8 cellular contexts compared by ENCODE assay signal in genomic region chr16:30395992-30396560, GRCh38. TPM values are rescaled to one million over a fixed set of nuclear protein-coding genes. Genes with fewer than 3 reads are reported as not detected.
DNase-seq lines count a peak whose midpoint lies in the region; ATAC-seq, FAIRE-seq and TF ChIP-seq lines count a peak whose summit lies in the region.

No MANE protein-coding gene starts in this region.

- peaks cover 27% of the 10 kb centered on the region for H3K36me3 Mint-ChIP-seq in CD8-positive, alpha-beta T cell
- peaks cover 4% of the 10 kb centered on the region for H3K36me3 Mint-ChIP-seq in mesothelial cell of epicardium

- intact Hi-C loops in CD8-positive, alpha-beta T cell (cut with DNase I, micrococcal nuclease) = loop anchor here (1.0 to 2.0 kb wide), 5 partner anchors 13 to 26 kb away; partner anchors contain the start of genes SEPTIN1 (in 2 of the 2) and TBC1D10B (in 1 of the 2)
- intact Hi-C loops in IMR-90 (cut with micrococcal nuclease) = loop anchor here (2.0 kb wide), 2 partner anchors 13 to 17 kb away; no protein-coding TSS in a partner anchor
- intact Hi-C loops in GM12878 (cut with micrococcal nuclease; ENCODE audit: unreplicated experiment) = no loop called here

- H2AFZ ChIP-seq in IMR-90 (replicated peaks; ENCODE audit: low read length, poor library complexity) (peak overlapping the region; percentile 98), GM12878 (ENCODE audit: control insufficient read depth, low read depth, low read length) (peak overlapping the region; percentile 72)

- H4K8ac ChIP-seq in IMR-90 (ENCODE audit: low read depth in 2 of 2, low read length in 2 of 2) = peak overlapping the region in 1 of 2 experiments; percentile 59; a peak in 2 of 4 replicates

- H3K56ac ChIP-seq in IMR-90 (ENCODE audit: extremely low read depth, insufficient read depth, low read length) = peak overlapping the region; percentile 72

- H3K79me2 ChIP-seq in GM12878 (ENCODE audit: control insufficient read depth, insufficient read depth, low read length) = peaks cover 5% of the 10 kb centered on the region

- TF ChIP-seq EP300 in GM12878 (IDR thresholded peaks at IDR 0.05; ENCODE audit: borderline replicate concordance in 1 of 2, control insufficient read depth in 1 of 2, low read depth in 2 of 2, low read length in 2 of 2) = no peak

- peak overlapping the region; percentile 49; the same call in 1 of the 2 replicates for H4K5ac ChIP-seq in IMR-90 (ENCODE audit: low read depth, low read length)

- SMC1A ChIA-PET in GM12878 (lab: Charles Lee; ENCODE audit: uncharacterized antibody, unreplicated experiment) = interaction anchor here (1.2 to 2.4 kb wide), 6 partner anchors 10 to 140 kb away, joined by 3 to 12 read pairs (median 7); partner anchors contain the start of genes DCTPP1, SEPTIN1, TBC1D10B and ZNF771

- peaks cover 56% of the 10 kb centered on the region for H3K4me1 ChIP-seq in CD8-positive, alpha-beta T cell (ENCODE audit: insufficient read depth, low read length)
- peaks cover 10% of the 10 kb centered on the region for H3K4me1 ChIP-seq in IMR-90 (ENCODE audit: control insufficient read depth, insufficient read depth, low read length)
- H3K4me1 ChIP-seq in GM12878 (ENCODE audit: control insufficient read depth, insufficient read depth, low read length) = peaks cover 13% of the 10 kb centered on the region

- in situ Hi-C loops in IMR-90 (cut with MboI; ENCODE audit: low sequenced_read_pairs) = no loop called here
- in situ Hi-C loops in GM12878 (cut with MboI) = no loop called here

- peak overlapping the region; percentile 69 for H3K27ac Mint-ChIP-seq in CD8-positive, alpha-beta T cell
- H3K27ac Mint-ChIP-seq in mesothelial cell of epicardium = peak overlapping the region; percentile 82

- H2BK15ac ChIP-seq in IMR-90 (ENCODE audit: low read depth, low read length) = no peak overlapping the region

- H3K9ac ChIP-seq in IMR-90 (ENCODE audit: low read depth, low read length) = peak overlapping the region; percentile 73
- peak overlapping the region; percentile 63 for H3K9ac ChIP-seq in GM12878 (ENCODE audit: control insufficient read depth, insufficient read depth, low read length)

- no peaks in the 10 kb centered on the region for H3K9me3 ChIP-seq in CD8-positive, alpha-beta T cell (ENCODE audit: low read length)
- no peaks in the 10 kb centered on the region for H3K9me3 ChIP-seq in IMR-90 (ENCODE audit: control insufficient read depth, insufficient read depth, low read length)
- no peaks in the 10 kb centered on the region for H3K9me3 ChIP-seq in GM12878 (replicated peaks; ENCODE audit: control insufficient read depth, insufficient read depth, low read length)

- peak overlapping the region; percentile 97 for H3K23ac ChIP-seq in IMR-90 (ENCODE audit: low read depth, low read length)

- H3K4me2 ChIP-seq in IMR-90 (ENCODE audit: low read depth, low read length) (peak overlapping the region; percentile 92), GM12878 (ENCODE audit: control insufficient read depth, insufficient read depth) (peak overlapping the region; percentile 92)

- H2BK5ac ChIP-seq in IMR-90 (ENCODE audit: low read depth, low read length, poor library complexity, severe bottlenecking) = peak overlapping the region; percentile 2

- no peak overlapping the region for H3K18ac ChIP-seq in IMR-90 (ENCODE audit: low read depth, low read length)

- H3K14ac ChIP-seq in IMR-90 (replicated peaks; ENCODE audit: low read depth, low read length) = peak overlapping the region; percentile 80

- H2AK9ac ChIP-seq in IMR-90 (replicated peaks; ENCODE audit: low read depth, low read length, poor library complexity) = peak overlapping the region; percentile 94

- H3K9me1 ChIP-seq in IMR-90 (ENCODE audit: insufficient read depth, low read length) = no peaks in the 10 kb centered on the region

- POLR2A ChIA-PET in CD8-positive, alpha-beta T cell (lab: Charles Lee) = interaction anchor here (0.9 to 5.5 kb wide), 9 partner anchors 11 to 34 kb away, joined by 3 to 65 read pairs (median 8); partner anchors contain the start of genes DCTPP1, SEPTIN1, TBC1D10B and ZNF771
- POLR2A ChIA-PET in IMR-90 (lab: Charles Lee; ENCODE audit: unreplicated experiment) (interaction anchor here (0.5 to 1.3 kb wide), 3 partner anchors 11 to 321 kb away, joined by 3 to 7 read pairs (median 5); partner anchors contain the start of gene ZNF771), GM12878 (lab: Charles Lee) (interaction anchor here (1.1 to 3.1 kb wide), 7 partner anchors 9 to 76 kb away, joined by 3 to 25 read pairs (median 5); partner anchors contain the start of genes ITGAL, SEPTIN1 and ZNF771)

- H2BK120ac ChIP-seq in IMR-90 (ENCODE audit: low read depth, low read length) = no peak overlapping the region

- FAIRE-seq in GM12878 (lab: Jason Lieb, UNC) = peak; percentile 44

- TF ChIP-seq RAD21 in IMR-90 (IDR thresholded peaks at IDR 0.05; ENCODE audit: low read length) (no peak), GM12878 (IDR thresholded peaks at IDR 0.05; ENCODE audit: insufficient read depth, low read depth, low read length) (no peak)

- WGBS in IMR-90 (ENCODE audit: extremely low coverage in 2 of 2, insufficient read length in 1 of 2), 2 experiments = 18% methylated on average over 7 of the region's 13 CpGs; no CpG with 5 or more reads in 1 of the 2 experiments
- 43% methylated on average over 13 of the region's 13 CpGs for WGBS in GM12878 (ENCODE audit: insufficient coverage, insufficient replicate concordance, low lambda C conversion rate, missing lambda C conversion rate)

- peak overlapping the region; percentile 69 for H3K4me3 ChIP-seq in CD8-positive, alpha-beta T cell (ENCODE audit: low read depth, low read length)
- H3K4me3 ChIP-seq in IMR-90 (ENCODE audit: insufficient read depth, low read depth, low read length) (peak overlapping the region; percentile 95), GM12878 (peak overlapping the region; percentile 92)

- 0 out of 2 replicates have a peak overlapping the region, but pooled peaks have one; percentile 14 for H4K91ac ChIP-seq in IMR-90 (ENCODE audit: insufficient read depth, low read depth, low read length)

- H2AK5ac ChIP-seq in IMR-90 (ENCODE audit: low read depth, low read length) = peak overlapping the region; percentile 83

- no peaks in the 10 kb centered on the region for H3K27me3 ChIP-seq in CD8-positive, alpha-beta T cell (ENCODE audit: insufficient read depth, low read length)
- H3K27me3 ChIP-seq in IMR-90 (ENCODE audit: control insufficient read depth, insufficient read depth, low read length) (no peaks in the 10 kb centered on the region), GM12878 (replicated peaks in 1 of 2; ENCODE audit: control insufficient read depth in 2 of 2, insufficient read depth in 2 of 2, low read length in 1 of 2) (no peaks in the 10 kb centered on the region)

- no peaks in the 10 kb centered on the region for H3K36me3 ChIP-seq in CD8-positive, alpha-beta T cell (ENCODE audit: insufficient read depth, low read length)
- peaks cover 12% of the 10 kb centered on the region; the same call in 1 of the 2 replicates for H3K36me3 ChIP-seq in IMR-90 (ENCODE audit: control insufficient read depth, insufficient read depth, low read length)
- peaks cover 0 to 2% of the 10 kb centered on the region in 2 experiments; a peak in 3 of 4 replicates for H3K36me3 ChIP-seq in GM12878 (ENCODE audit: control insufficient read depth in 2 of 2, insufficient read depth in 2 of 2, low read length in 1 of 2)

- H3K27me3 Mint-ChIP-seq in CD8-positive, alpha-beta T cell (ENCODE audit: low read depth) = no peaks in the 10 kb centered on the region
- no peaks in the 10 kb centered on the region for H3K27me3 Mint-ChIP-seq in mesothelial cell of epicardium (ENCODE audit: low read depth)

- peak overlapping the region; percentile 3 for H3K27ac ChIP-seq in CD8-positive, alpha-beta T cell (ENCODE audit: low read depth, low read length)
- H3K27ac ChIP-seq in IMR-90 (ENCODE audit: insufficient read depth, low read length) = peak overlapping the region; percentile 70
- peak overlapping the region; percentile 42; the same call in 1 of the 2 replicates for H3K27ac ChIP-seq in GM12878 (ENCODE audit: control insufficient read depth, insufficient read depth)

- RAD21 ChIA-PET in GM12878 (lab: Charles Lee; ENCODE audit: unreplicated experiment) = interaction anchor here (0.9 to 2.4 kb wide), 8 partner anchors 12 to 267 kb away, joined by 3 to 32 read pairs (median 6); partner anchors contain the start of genes SEPTIN1, ZNF747 and ZNF771

- H3K4me3 Mint-ChIP-seq in CD8-positive, alpha-beta T cell = peak overlapping the region; percentile 81
- H3K4me3 Mint-ChIP-seq in mesothelial cell of epicardium = peak overlapping the region; percentile 77

- H3K9me3 Mint-ChIP-seq in CD8-positive, alpha-beta T cell = no peaks in the 10 kb centered on the region
- no peaks in the 10 kb centered on the region for H3K9me3 Mint-ChIP-seq in mesothelial cell of epicardium

- DNase-seq in CD8-positive, alpha-beta T cell = no peak
- no peak for DNase-seq in IMR-90
- DNase-seq in GM12878 (ENCODE audit: low read depth, low spot score) = no peak
- no peak for DNase-seq in mesothelial cell of epicardium (ENCODE audit: low spot score in 2 of 2, unreplicated experiment in 2 of 2)
- DNase-seq in iPS-NIHi7 (ENCODE audit: extremely low spot score) = no peak

- CTCF ChIA-PET in CD8-positive, alpha-beta T cell (lab: Charles Lee) = interaction anchor here (0.8 to 7.3 kb wide), 6 partner anchors 8 to 34 kb away, joined by 3 to 46 read pairs (median 4); partner anchors contain the start of genes DCTPP1, SEPTIN1, TBC1D10B and ZNF771
- CTCF ChIA-PET in IMR-90 (lab: Yijun Ruan, JAX) = interaction anchor here (1.0 kb wide), 1 partner anchor 25 kb away, joined by 3 read pairs; no protein-coding TSS in a partner anchor
- CTCF ChIA-PET in GM12878 (lab: Yijun Ruan, JAX) = interaction anchor here (0.9 to 3.3 kb wide), 9 partner anchors 8 to 202 kb away, joined by 3 to 29 read pairs (median 3); partner anchors contain the start of genes DCTPP1, SEPTIN1 and ZNF771

- BruUV-seq in IMR-90 (replicated peaks; lab: Mats Ljungman, UMichigan) = no TSS peak
- BruUV-seq in GM12878 (replicated peaks; lab: Mats Ljungman, UMichigan) = TSS peak; percentile 75

- peak overlapping the region; percentile 70 for H3K4ac ChIP-seq in IMR-90 (ENCODE audit: low read depth, low read length)

- peaks cover 42% of the 10 kb centered on the region for H3K4me1 Mint-ChIP-seq in CD8-positive, alpha-beta T cell (ENCODE audit: low read depth)
- peaks cover 30% of the 10 kb centered on the region for H3K4me1 Mint-ChIP-seq in mesothelial cell of epicardium

- TF ChIP-seq POLR2A in IMR-90 (IDR thresholded peaks at IDR 0.05; ENCODE audit: low read depth, low read length) (no peak), GM12878 (IDR thresholded peaks at IDR 0.05; ENCODE audit: low read depth, low read length) (no peak)

- ATAC-seq in CD8-positive, alpha-beta T cell = peak; percentile 3
- ATAC-seq in IMR-90 (ENCODE audit: low read depth) = no peak; the same call in 1 of the 2 replicates
- peak; percentile 10; the same call in 2 of the 3 replicates for ATAC-seq in GM12878
- ATAC-seq in HG03280 (IDR thresholded peaks at IDR 0.05; ENCODE audit: unreplicated experiment) = no peak
- ATAC-seq in GM19467 (IDR thresholded peaks at IDR 0.05; ENCODE audit: unreplicated experiment) = no peak
- no peak for ATAC-seq in HG02798 (IDR thresholded peaks at IDR 0.05; ENCODE audit: poor library complexity, unreplicated experiment)

- no peak overlapping the region for H2BK20ac ChIP-seq in IMR-90 (ENCODE audit: low read depth, low read length)

- H4K20me1 ChIP-seq in IMR-90 (ENCODE audit: insufficient read depth, low read length) (no peaks in the 10 kb centered on the region), GM12878 (ENCODE audit: control insufficient read depth, insufficient read depth) (no peaks in the 10 kb centered on the region)

- dilution Hi-C loops in IMR-90 (cut with HindIII; ENCODE audit: low sequenced_read_pairs, unreplicated experiment) = no loop called here

- TF ChIP-seq CTCF in CD8-positive, alpha-beta T cell (IDR thresholded peaks at IDR 0.05) = no peak
- TF ChIP-seq CTCF in IMR-90 (conservative IDR thresholded peaks at IDR 0.05; ENCODE audit: low read depth, low read length) = no peak
- TF ChIP-seq CTCF in GM12878 (IDR thresholded peaks at IDR 0.05 in 2 of 3, conservative IDR thresholded peaks at IDR 0.05 in 1 of 3; ENCODE audit: control insufficient read depth in 2 of 3, extremely low read depth in 1 of 3, insufficient read depth in 1 of 3, low read depth in 3 of 3, low read length in 3 of 3) = no peak
- TF ChIP-seq CTCF in mesothelial cell of epicardium (IDR thresholded peaks at IDR 0.05; ENCODE audit: unreplicated experiment) = no peak

- H3K79me1 ChIP-seq in IMR-90 (ENCODE audit: low read depth in 1 of 2, low read length in 2 of 2) = peaks cover 0 to 52% of the 10 kb centered on the region in 2 experiments

RNA-seq across cellular contexts. Expression of gene ZNF48, which starts 0.9 kb away (rescaled TPM):
- 1 to 10 TPM; 2.3 to 2.4 TPM for total RNA-seq in CD8-positive, alpha-beta T cell
- total RNA-seq in IMR-90 (2012; rRNA removed) (6.6 and 6.9 TPM in 2 replicates), GM12878 (2014; rRNA removed) (10.5 and 10.6 TPM in 2 replicates), GM12878 (2014; rRNA removed; fragmentation: Illumina TruSeq; extraction: Trizol) (6.4 and 6.6 TPM in 2 replicates), GM12878 (2021) (11.1 and 12.0 TPM in 2 replicates), mesothelial cell of epicardium (24.2 to 25.2 TPM (median 24.8 TPM) in 3 replicates)
- polyA plus RNA-seq in IMR-90 (2012; rRNA removed) (5.8 and 6.7 TPM in 2 replicates), GM12878 (2011; rRNA removed) (3.2 and 4.0 TPM in 2 replicates), GM12878 (2014; fragmentation: Illumina TruSeq; extraction: Trizol) (1.3 and 4.5 TPM in 2 replicates), GM12878 (2014; fragmentation: Nextera tagmentation; extraction: Ambion mirVana) (1 to 10 TPM in 1 of 2 experiments, under 1 TPM in 1; 0.14 to 1.0 TPM), GM12878 (2014; rRNA removed) (7.0 and 8.6 TPM in 2 replicates), GM12878 (2016; fragmentation: Nextera tagmentation; extraction: Ambion mirVana) (1 to 10 TPM in 1 of 2 experiments, under 1 TPM in 1; 0.88 to 1.2 TPM)
- 5.6 and 5.8 TPM in 2 replicates for polyA plus RNA-seq in IMR-90 (2012; cell fraction: cytosol; rRNA removed)
- polyA plus RNA-seq in IMR-90 (2012; cell fraction: nucleus; rRNA removed; ENCODE audit: low replicate concordance) = 5.3 and 10.5 TPM in 2 replicates
- 11.9 and 12.6 TPM in 2 replicates for total RNA-seq in GM12878 (2013; cell fraction: nucleolus; rRNA removed)
- 2.0 TPM for polyA plus RNA-seq in GM12878 (2011; ENCODE audit: low read depth)
- 5.7 and 5.9 TPM in 2 replicates for polyA plus RNA-seq in GM12878 (2011; cell fraction: cytosol; rRNA removed)
- polyA plus RNA-seq in GM12878 (2011; cell fraction: nucleus; rRNA removed) = 7.3 and 8.5 TPM in 2 replicates
- polyA plus RNA-seq in GM12878 (2012) = 3.8 and 4.6 TPM in 2 replicates
- polyA minus RNA-seq in GM12878 (2011; rRNA and poly(A)+ RNA removed) = 5.3 and 8.5 TPM in 2 replicates
- polyA minus RNA-seq in GM12878 (2011; cell fraction: cytosol; rRNA and poly(A)+ RNA removed) = 2.8 and 3.8 TPM in 2 replicates
- 4.7 and 6.3 TPM in 2 replicates for polyA minus RNA-seq in GM12878 (2011; cell fraction: nucleus; rRNA and poly(A)+ RNA removed)

RNA-seq across cellular contexts. Expression of gene ZNF771, which starts 11.3 kb away (rescaled TPM):
- total RNA-seq in CD8-positive, alpha-beta T cell = under 1 TPM; 0.87 to 0.92 TPM
- 5.2 and 5.8 TPM in 2 replicates for total RNA-seq in IMR-90 (2012; rRNA removed)
- 10.9 and 16.8 TPM in 2 replicates for polyA plus RNA-seq in IMR-90 (2012; rRNA removed)
- polyA plus RNA-seq in IMR-90 (2012; cell fraction: cytosol; rRNA removed) = 13.4 and 37.4 TPM in 2 replicates
- polyA plus RNA-seq in IMR-90 (2012; cell fraction: nucleus; rRNA removed; ENCODE audit: low replicate concordance) = 19.9 and 62.3 TPM in 2 replicates
- total RNA-seq in GM12878 (2013; cell fraction: nucleolus; rRNA removed) = 5.1 and 6.2 TPM in 2 replicates
- 4.9 and 6.2 TPM in 2 replicates for total RNA-seq in GM12878 (2014; rRNA removed)
- 1.7 and 2.2 TPM in 2 replicates for total RNA-seq in GM12878 (2014; rRNA removed; fragmentation: Illumina TruSeq; extraction: Trizol)
- 5.2 and 5.4 TPM in 2 replicates for total RNA-seq in GM12878 (2021)
- polyA plus RNA-seq in GM12878 (2011; ENCODE audit: low read depth) = 0.71 TPM
- 1.9 and 2.3 TPM in 2 replicates for polyA plus RNA-seq in GM12878 (2011; rRNA removed)
- polyA plus RNA-seq in GM12878 (2011; cell fraction: cytosol; rRNA removed) = 3.3 and 6.3 TPM in 2 replicates
- 4.5 and 5.1 TPM in 2 replicates for polyA plus RNA-seq in GM12878 (2011; cell fraction: nucleus; rRNA removed)
- polyA plus RNA-seq in GM12878 (2012) = 1.7 and 1.9 TPM in 2 replicates
- 0.62 and 1.0 TPM in 2 replicates for polyA plus RNA-seq in GM12878 (2014; fragmentation: Illumina TruSeq; extraction: Trizol)
- 1 to 10 TPM in 1 of 2 experiments, under 1 TPM in 1; 0.98 to 2.0 TPM for polyA plus RNA-seq in GM12878 (2014; fragmentation: Nextera tagmentation; extraction: Ambion mirVana)
- polyA plus RNA-seq in GM12878 (2014; rRNA removed) = 5.1 and 6.9 TPM in 2 replicates
- polyA plus RNA-seq in GM12878 (2016; fragmentation: Nextera tagmentation; extraction: Ambion mirVana) = 1 to 10 TPM; 5.7 to 7.6 TPM
- 3.1 and 3.5 TPM in 2 replicates for polyA minus RNA-seq in GM12878 (2011; rRNA and poly(A)+ RNA removed)
- 1.9 and 4.7 TPM in 2 replicates for polyA minus RNA-seq in GM12878 (2011; cell fraction: cytosol; rRNA and poly(A)+ RNA removed)
- polyA minus RNA-seq in GM12878 (2011; cell fraction: nucleus; rRNA and poly(A)+ RNA removed) = 3.6 and 5.5 TPM in 2 replicates
- 10.7 to 12.6 TPM (median 11.8 TPM) in 3 replicates for total RNA-seq in mesothelial cell of epicardium

RNA-seq across cellular contexts. Expression of gene SEPTIN1, which starts 13.7 kb away (rescaled TPM):
- 100 to 1,000 TPM; 147 to 150 TPM for total RNA-seq in CD8-positive, alpha-beta T cell
- total RNA-seq in IMR-90 (2012; rRNA removed) = not detected in 2 replicates
- polyA plus RNA-seq in IMR-90 (2012; rRNA removed) = 0.24 and 0.50 TPM in 2 replicates
- polyA plus RNA-seq in IMR-90 (2012; cell fraction: cytosol; rRNA removed) = 0.12 and 0.27 TPM in 2 replicates
- polyA plus RNA-seq in IMR-90 (2012; cell fraction: nucleus; rRNA removed; ENCODE audit: low replicate concordance) = 0.46 and 0.60 TPM in 2 replicates
- 58.7 and 62.2 TPM in 2 replicates for total RNA-seq in GM12878 (2013; cell fraction: nucleolus; rRNA removed)
- total RNA-seq in GM12878 (2014; rRNA removed) = 85.4 and 89.7 TPM in 2 replicates
- total RNA-seq in GM12878 (2014; rRNA removed; fragmentation: Illumina TruSeq; extraction: Trizol) = 47.7 and 52.6 TPM in 2 replicates
- 124 and 125 TPM in 2 replicates for total RNA-seq in GM12878 (2021)
- polyA plus RNA-seq in GM12878 (2011; ENCODE audit: low read depth) = 39.5 TPM
- 42.5 and 62.5 TPM in 2 replicates for polyA plus RNA-seq in GM12878 (2011; rRNA removed)
- polyA plus RNA-seq in GM12878 (2011; cell fraction: cytosol; rRNA removed) = 104 and 113 TPM in 2 replicates
- 234 and 279 TPM in 2 replicates for polyA plus RNA-seq in GM12878 (2011; cell fraction: nucleus; rRNA removed)
- polyA plus RNA-seq in GM12878 (2012) = 90.6 and 97.1 TPM in 2 replicates
- polyA plus RNA-seq in GM12878 (2014; fragmentation: Illumina TruSeq; extraction: Trizol) = 85.0 and 130 TPM in 2 replicates
- polyA plus RNA-seq in GM12878 (2014; fragmentation: Nextera tagmentation; extraction: Ambion mirVana) = 10 to 100 TPM in 1 of 2 experiments, 1 to 10 TPM in 1; 2.8 to 16.0 TPM
- 98.4 and 124 TPM in 2 replicates for polyA plus RNA-seq in GM12878 (2014; rRNA removed)
- polyA plus RNA-seq in GM12878 (2016; fragmentation: Nextera tagmentation; extraction: Ambion mirVana) = 100 to 1,000 TPM; 147 to 153 TPM
- polyA minus RNA-seq in GM12878 (2011; rRNA and poly(A)+ RNA removed) = 45.6 and 80.6 TPM in 2 replicates
- 16.0 and 19.1 TPM in 2 replicates for polyA minus RNA-seq in GM12878 (2011; cell fraction: cytosol; rRNA and poly(A)+ RNA removed)
- polyA minus RNA-seq in GM12878 (2011; cell fraction: nucleus; rRNA and poly(A)+ RNA removed) = 27.7 and 42.4 TPM in 2 replicates
- total RNA-seq in mesothelial cell of epicardium = 0.86 to 1.6 TPM (median 1.4 TPM) in 3 replicates

RNA-seq across cellular contexts. Expression of gene MYL11, which starts 21.5 kb away (rescaled TPM):
- total RNA-seq in CD8-positive, alpha-beta T cell = 1 to 10 TPM; 3.0 to 3.1 TPM
- total RNA-seq in IMR-90 (2012; rRNA removed) (not detected in 2 replicates), GM12878 (2014; rRNA removed) (not detected in 2 replicates), GM12878 (2014; rRNA removed; fragmentation: Illumina TruSeq; extraction: Trizol) (not detected in 2 replicates), GM12878 (2021) (not detected in 2 replicates), mesothelial cell of epicardium (1.4 to 4.4 TPM (median 2.8 TPM) in 3 replicates)
- polyA plus RNA-seq in IMR-90 (2012; rRNA removed) (1.1 and 1.2 TPM in 2 replicates), GM12878 (2011; rRNA removed) (0.61 TPM in 1 of 2 replicates, not detected in the other), GM12878 (2014; fragmentation: Illumina TruSeq; extraction: Trizol) (1.2 TPM in 1 of 2 replicates, not detected in the other), GM12878 (2014; fragmentation: Nextera tagmentation; extraction: Ambion mirVana) (under 1 TPM in 1 of 2 experiments, not detected in 1; 0.79 TPM), GM12878 (2014; rRNA removed) (0.19 and 2.5 TPM in 2 replicates), GM12878 (2016; fragmentation: Nextera tagmentation; extraction: Ambion mirVana) (under 1 TPM in 1 of 2 experiments, not detected in 1; 0.33 TPM)
- polyA plus RNA-seq in IMR-90 (2012; cell fraction: cytosol; rRNA removed) = not detected in 2 replicates
- not detected in 2 replicates for polyA plus RNA-seq in IMR-90 (2012; cell fraction: nucleus; rRNA removed; ENCODE audit: low replicate concordance)
- not detected in 2 replicates for total RNA-seq in GM12878 (2013; cell fraction: nucleolus; rRNA removed)
- not detected for polyA plus RNA-seq in GM12878 (2011; ENCODE audit: low read depth)
- 0.50 TPM in 1 of 2 replicates, not detected in the other for polyA plus RNA-seq in GM12878 (2011; cell fraction: cytosol; rRNA removed)
- polyA plus RNA-seq in GM12878 (2011; cell fraction: nucleus; rRNA removed) = not detected in 2 replicates
- polyA plus RNA-seq in GM12878 (2012) = 0.96 TPM in 1 of 2 replicates, not detected in the other
- not detected in 2 replicates for polyA minus RNA-seq in GM12878 (2011; rRNA and poly(A)+ RNA removed)
- not detected in 2 replicates for polyA minus RNA-seq in GM12878 (2011; cell fraction: cytosol; rRNA and poly(A)+ RNA removed)
- polyA minus RNA-seq in GM12878 (2011; cell fraction: nucleus; rRNA and poly(A)+ RNA removed) = not detected in 2 replicates

RNA-seq across cellular contexts. Expression of gene TBC1D10B, which starts 25.8 kb away (rescaled TPM):
- 10 to 100 TPM; 12.3 to 13.8 TPM for total RNA-seq in CD8-positive, alpha-beta T cell
- 8.1 and 8.4 TPM in 2 replicates for total RNA-seq in IMR-90 (2012; rRNA removed)
- polyA plus RNA-seq in IMR-90 (2012; rRNA removed) = 24.9 and 26.4 TPM in 2 replicates
- polyA plus RNA-seq in IMR-90 (2012; cell fraction: cytosol; rRNA removed) = 30.8 and 40.6 TPM in 2 replicates
- polyA plus RNA-seq in IMR-90 (2012; cell fraction: nucleus; rRNA removed; ENCODE audit: low replicate concordance) = 41.1 and 73.5 TPM in 2 replicates
- total RNA-seq in GM12878 (2013; cell fraction: nucleolus; rRNA removed) = 28.6 and 35.9 TPM in 2 replicates
- total RNA-seq in GM12878 (2014; rRNA removed) = 19.5 and 25.5 TPM in 2 replicates
- 11.5 TPM in 2 replicates for total RNA-seq in GM12878 (2014; rRNA removed; fragmentation: Illumina TruSeq; extraction: Trizol)
- total RNA-seq in GM12878 (2021) = 44.0 and 51.2 TPM in 2 replicates
- 10.4 TPM for polyA plus RNA-seq in GM12878 (2011; ENCODE audit: low read depth)
- polyA plus RNA-seq in GM12878 (2011; rRNA removed) = 6.4 and 11.4 TPM in 2 replicates
- 26.7 and 26.8 TPM in 2 replicates for polyA plus RNA-seq in GM12878 (2011; cell fraction: cytosol; rRNA removed)
- 32.0 and 43.5 TPM in 2 replicates for polyA plus RNA-seq in GM12878 (2011; cell fraction: nucleus; rRNA removed)
- 22.9 and 23.4 TPM in 2 replicates for polyA plus RNA-seq in GM12878 (2012)
- 15.7 and 19.0 TPM in 2 replicates for polyA plus RNA-seq in GM12878 (2014; fragmentation: Illumina TruSeq; extraction: Trizol)
- 1 to 10 TPM; 2.2 to 4.4 TPM for polyA plus RNA-seq in GM12878 (2014; fragmentation: Nextera tagmentation; extraction: Ambion mirVana)
- 26.2 and 30.7 TPM in 2 replicates for polyA plus RNA-seq in GM12878 (2014; rRNA removed)
- polyA plus RNA-seq in GM12878 (2016; fragmentation: Nextera tagmentation; extraction: Ambion mirVana) = 10 to 100 TPM in 1 of 2 experiments, 1 to 10 TPM in 1; 6.9 to 11.6 TPM
- polyA minus RNA-seq in GM12878 (2011; rRNA and poly(A)+ RNA removed) = 18.4 and 31.1 TPM in 2 replicates
- polyA minus RNA-seq in GM12878 (2011; cell fraction: cytosol; rRNA and poly(A)+ RNA removed) = 17.8 and 19.3 TPM in 2 replicates
- polyA minus RNA-seq in GM12878 (2011; cell fraction: nucleus; rRNA and poly(A)+ RNA removed) = 7.6 and 18.6 TPM in 2 replicates
- total RNA-seq in mesothelial cell of epicardium = 59.6 to 64.1 TPM (median 64.0 TPM) in 3 replicates

Comparison
In these comparisons a context has a peak if more than half of its experiments do, and no peak if none do; other contexts are left out.
1. ATAC-seq: peak in CD8-positive, alpha-beta T cell (single experiment) and GM12878 (single experiment); none in IMR-90 (single experiment), HG03280 (single experiment), GM19467 (single experiment) and HG02798 (single experiment).
2. H3K27ac ChIP-seq: peak in every context shown above with its lines; median percentile 70 in IMR-90; 42 in GM12878; 3 in CD8-positive, alpha-beta T cell.
3. RNA of gene SEPTIN1, which starts 13.7 kb away (total RNA-seq): 147 to 150 TPM in CD8-positive, alpha-beta T cell and 47.7 to 125 TPM in GM12878; 0.86 to 1.6 TPM in mesothelial cell of epicardium and not detected in IMR-90; every median in the first group is over 10 times any median in the second.
4. Peak in every context shown above with its lines, with median percentiles within 50 percentile points of each other: H3K4me3 ChIP-seq.